ENCODE assay signal across 22 cellular contexts in genomic region chr3:6526321-6526720, GRCh38.
"Had no signal": no experiment of that assay in that cellular context is flagged by ENCODE, and none has a peak within 500 bp of the region (broad histone marks: within the 10 kb centered on the region; RNA-seq: fewer than 3 reads in every experiment).

No MANE protein-coding gene starts in this region.

- H3K4me3 ChIP-seq: esophagus squamous epithelium, lung, right atrium auricular region, sigmoid colon, skin epidermis, stomach, thoracic aorta, transverse colon had no signal

- H3K27ac ChIP-seq: epithelial cell of prostate, esophagus squamous epithelium, right atrium auricular region, sigmoid colon, skin epidermis, stomach, thoracic aorta, transverse colon had no signal

- DNase-seq: effector memory CD4-positive, alpha-beta T cell; esophagus squamous epithelium; foreskin fibroblast; immature natural killer cell; left cardiac atrium; left ventricle myocardium superior; mesenchymal stem cell; naive thymus-derived CD4-positive, alpha-beta T cell; nephron progenitor cell; sigmoid colon; stimulated activated CD4-positive, alpha-beta T cell treated with anti-CD3 and anti-CD28 coated beads, Interleukin-12 subunit alpha, Interleukin-12 subunit beta, amount 100 ng/mL, for 4 hours; stimulated activated naive CD4-positive, alpha-beta T cell; stomach; substantia nigra; transverse colon had no signal

- H3K27me3 Mint-ChIP-seq: naive thymus-derived CD4-positive, alpha-beta T cell had no signal

- H3K27ac Mint-ChIP-seq: immature natural killer cell; naive thymus-derived CD4-positive, alpha-beta T cell; nephron progenitor cell had no signal

- H3K4me1 ChIP-seq: esophagus squamous epithelium, right atrium auricular region, sigmoid colon, transverse colon had no signal

- H3K27me3 ChIP-seq: esophagus squamous epithelium, right atrium auricular region, sigmoid colon, stomach, transverse colon had no signal

- ATAC-seq: left cardiac atrium; left ventricle myocardium superior; naive thymus-derived CD4-positive, alpha-beta T cell had no signal

- FAIRE-seq: keratinocyte, urothelium cell line had no signal

- H3K36me3 Mint-ChIP-seq: immature natural killer cell; naive thymus-derived CD4-positive, alpha-beta T cell had no signal

- H3K4me3 Mint-ChIP-seq: immature natural killer cell; naive thymus-derived CD4-positive, alpha-beta T cell; nephron progenitor cell had no signal

- H3K9me3 Mint-ChIP-seq: nephron progenitor cell had no signal

- H3K4me1 Mint-ChIP-seq: immature natural killer cell; naive thymus-derived CD4-positive, alpha-beta T cell had no signal

- H3K36me3 ChIP-seq: esophagus squamous epithelium, right atrium auricular region, sigmoid colon, stomach, thoracic aorta, transverse colon had no signal

- H3K9me3 ChIP-seq: esophagus squamous epithelium, right atrium auricular region, sigmoid colon, stomach, thoracic aorta, transverse colon had no signal
